Comparison of ENCODE assay signal across 23 cellular contexts in the genomic region with DNA sequence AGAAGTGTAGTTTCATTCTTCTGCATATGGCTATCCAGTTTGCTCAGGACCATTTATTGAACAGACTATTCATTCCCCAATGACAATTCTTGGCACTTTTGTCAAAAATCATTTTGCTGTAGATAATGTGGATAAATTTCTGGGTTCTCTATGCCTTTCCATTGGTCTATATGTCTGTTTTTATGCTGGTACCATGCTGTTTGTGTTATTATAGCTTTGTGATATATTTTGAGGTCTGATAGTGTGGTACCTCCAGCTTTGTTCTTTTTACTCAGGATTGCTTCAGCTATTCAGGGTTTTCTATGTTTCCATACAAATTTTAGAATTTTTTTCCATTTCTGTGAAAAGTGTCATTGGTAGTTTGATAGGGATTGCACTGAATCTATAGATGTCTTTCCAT.
A peak's percentile ranks its signal among the peaks of the same experiment; 100 is the strongest.
DNase-seq lines count a peak whose midpoint lies in the region; ATAC-seq, FAIRE-seq and TF ChIP-seq lines count a peak whose summit lies in the region.
"Had no signal": no experiment of that assay in that cellular context is flagged by ENCODE, and none has a peak within 500 bp of the region (broad histone marks: within the 10 kb centered on the region; RNA-seq: fewer than 3 reads in every experiment).

No MANE protein-coding gene starts in this region.

- no peak overlapping the region for H3K23ac ChIP-seq in H9 (ENCODE audit: insufficient read length, low read depth, low read length)

- H3K27ac Mint-ChIP-seq in astrocyte (ENCODE audit: unreplicated experiment) (peak overlapping the region; percentile 7), H9 (no peak overlapping the region)
- no peak overlapping the region for H3K27ac Mint-ChIP-seq in activated CD8-positive, alpha-beta memory T cell treated with anti-CD3 and anti-CD28 coated beads, Interleukin-2, amount 10 ng/mL, durations not matched to agents 7 days and 5 days
- H3K27ac Mint-ChIP-seq: CD14-positive monocyte; CD4-positive, alpha-beta memory T cell; CD4-positive, CD25-positive, alpha-beta regulatory T cell had no signal

- no peak for TF ChIP-seq POLR2A in H54 (IDR thresholded peaks at IDR 0.05; ENCODE audit: low read depth, low read length)

- no peak overlapping the region for H3K4me3 ChIP-seq in astrocyte (ENCODE audit: insufficient read depth, low read depth, low read length)
- H3K4me3 ChIP-seq: BLaER1, GM12878 had no signal

- H3K9ac ChIP-seq in astrocyte (ENCODE audit: low read length) (no peak overlapping the region), H9 (ENCODE audit: extremely low read depth, insufficient read length, low read length) (no peak overlapping the region)
- H3K9ac ChIP-seq: BLaER1 had no signal

- H3K23me2 ChIP-seq in H9 (ENCODE audit: insufficient read length, low read depth, low read length, poor library complexity, severe bottlenecking), result no peaks in the 10 kb centered on the region

- no peaks in the 10 kb centered on the region for H3K27me3 ChIP-seq in astrocyte (ENCODE audit: insufficient read depth, low read length)
- no peaks in the 10 kb centered on the region for H3K27me3 ChIP-seq in H9 (ENCODE audit: insufficient read depth, low read length)
- H3K27me3 ChIP-seq: BE2C, BLaER1 had no signal

- no peak overlapping the region for H2BK120ac ChIP-seq in H9 (ENCODE audit: low read depth, low read length, poor library complexity, severe bottlenecking)

- peaks cover 22% of the 10 kb centered on the region for H3K9me3 Mint-ChIP-seq in astrocyte (ENCODE audit: unreplicated experiment)
- H3K9me3 Mint-ChIP-seq in H9, result peaks cover 31 to 33% of the 10 kb centered on the region in 2 experiments
- peaks cover 37% of the 10 kb centered on the region for H3K9me3 Mint-ChIP-seq in activated CD8-positive, alpha-beta memory T cell treated with anti-CD3 and anti-CD28 coated beads, Interleukin-2, amount 10 ng/mL, durations not matched to agents 7 days and 5 days (ENCODE audit: low read depth)

- H3K4me3 Mint-ChIP-seq in astrocyte (ENCODE audit: unreplicated experiment), result no peak overlapping the region
- H3K4me3 Mint-ChIP-seq in H9, result no peak overlapping the region
- no peak overlapping the region for H3K4me3 Mint-ChIP-seq in activated CD8-positive, alpha-beta memory T cell treated with anti-CD3 and anti-CD28 coated beads, Interleukin-2, amount 10 ng/mL, durations not matched to agents 7 days and 5 days
- H3K4me3 Mint-ChIP-seq: CD14-positive monocyte; CD4-positive, alpha-beta memory T cell; CD4-positive, CD25-positive, alpha-beta regulatory T cell; CD8-positive, alpha-beta memory T cell had no signal

- no peak overlapping the region for H3K4me2 ChIP-seq in astrocyte (ENCODE audit: low read length)
- H3K4me2 ChIP-seq in H9 (ENCODE audit: insufficient read depth, insufficient read length, low read length), result no peak overlapping the region
- H3K4me2 ChIP-seq: BLaER1 had no signal

- H4K5ac ChIP-seq in H9 (ENCODE audit: insufficient read length, low read depth, low read length), result no peak overlapping the region

- no peaks in the 10 kb centered on the region for H3K36me3 ChIP-seq in astrocyte (ENCODE audit: insufficient read depth, low read length)
- H3K36me3 ChIP-seq: BE2C had no signal

- H4K91ac ChIP-seq in H9 (ENCODE audit: insufficient read length, low read depth, low read length), result no peak overlapping the region

- no peaks in the 10 kb centered on the region for H3K79me1 ChIP-seq in H9 (ENCODE audit: insufficient read depth, low read depth, low read length, poor library complexity, severe bottlenecking)

- H2AFZ ChIP-seq in astrocyte (ENCODE audit: low read depth, low read length) (no peak overlapping the region), H9 (ENCODE audit: low read length) (no peak overlapping the region)

- H3K9me3 ChIP-seq in astrocyte (ENCODE audit: insufficient read depth, low read depth, low read length), result no peaks in the 10 kb centered on the region
- no peaks in the 10 kb centered on the region for H3K9me3 ChIP-seq in H9 (ENCODE audit: control insufficient read depth, low read depth, low read length)
- H3K9me3 ChIP-seq: BE2C had no signal

- TF ChIP-seq CTCF in astrocyte (IDR thresholded peaks at IDR 0.05; ENCODE audit: insufficient read depth, low read depth, low read length) (no peak), H9 (conservative IDR thresholded peaks at IDR 0.05) (no peak)

- no peak overlapping the region for H3K27ac ChIP-seq in astrocyte (ENCODE audit: low read depth, low read length)
- no peak overlapping the region for H3K27ac ChIP-seq in H9 (ENCODE audit: insufficient read length, low read depth, low read length)
- H3K27ac ChIP-seq: BLaER1 had no signal

- peak; percentile 6 for FAIRE-seq in H54 (lab: Jason Lieb, UNC)
- FAIRE-seq in astrocyte (lab: Jason Lieb, UNC), result no peak
- FAIRE-seq: GM12878 had no signal

- no peaks in the 10 kb centered on the region for H3K27me3 Mint-ChIP-seq in astrocyte (ENCODE audit: low read depth, unreplicated experiment)
- H3K27me3 Mint-ChIP-seq in H9 (ENCODE audit: low read depth), result no peaks in the 10 kb centered on the region
- no peaks in the 10 kb centered on the region for H3K27me3 Mint-ChIP-seq in activated CD8-positive, alpha-beta memory T cell treated with anti-CD3 and anti-CD28 coated beads, Interleukin-2, amount 10 ng/mL, durations not matched to agents 7 days and 5 days
- H3K27me3 Mint-ChIP-seq: CD4-positive, alpha-beta memory T cell; CD4-positive, CD25-positive, alpha-beta regulatory T cell had no signal

- ATAC-seq in activated CD8-positive, alpha-beta memory T cell treated with anti-CD3 and anti-CD28 coated beads, Interleukin-2, amount 10 ng/mL, durations not matched to agents 7 days and 5 days, result no peak
- ATAC-seq: GM12878 had no signal

- no peak overlapping the region for H3T11ph ChIP-seq in H9 (ENCODE audit: low read length)

- no peak overlapping the region for H4K8ac ChIP-seq in H9 (replicated peaks; ENCODE audit: insufficient read length, low read depth, low read length)

- H3K79me2 ChIP-seq in astrocyte (ENCODE audit: insufficient read depth, low read length) (peaks cover 8% of the 10 kb centered on the region), H9 (ENCODE audit: insufficient read depth, low read length) (no peaks in the 10 kb centered on the region)

- DNase-seq in H54 (ENCODE audit: insufficient read length, low spot score), result no peak
- no peak for DNase-seq in astrocyte (ENCODE audit: low read depth)
- DNase-seq in H9, result no peak
- no peak for DNase-seq in HK-2 (ENCODE audit: unreplicated experiment)
- DNase-seq in activated CD8-positive, alpha-beta memory T cell treated with anti-CD3 and anti-CD28 coated beads, Interleukin-2, amount 10 ng/mL, durations not matched to agents 7 days and 5 days, result no peak
- DNase-seq: 8988T; ACHN; BE2C; C1 segment of cervical spinal cord; CD4-positive, alpha-beta memory T cell; CD4-positive, CD25-positive, alpha-beta regulatory T cell; CD8-positive, alpha-beta memory T cell; COR-L47; DMS 273 treated with DMSO at 0.1 percent for 48 hours; DMS153; DMS53; DMS79; DND-41; EL; GDM1 had no signal

- H2BK12ac ChIP-seq in H9 (ENCODE audit: insufficient read length, low read depth, low read length), result no peak overlapping the region

- no peak overlapping the region for H3K4ac ChIP-seq in H9 (ENCODE audit: low read depth, low read length)

- H3K4me1 Mint-ChIP-seq in astrocyte (ENCODE audit: low read depth, unreplicated experiment) (peaks cover 4% of the 10 kb centered on the region), H9 (no peaks in the 10 kb centered on the region)
- H3K4me1 Mint-ChIP-seq in activated CD8-positive, alpha-beta memory T cell treated with anti-CD3 and anti-CD28 coated beads, Interleukin-2, amount 10 ng/mL, durations not matched to agents 7 days and 5 days, result no peaks in the 10 kb centered on the region
- H3K4me1 Mint-ChIP-seq: CD14-positive monocyte; CD4-positive, alpha-beta memory T cell had no signal

- H2BK20ac ChIP-seq in H9 (ENCODE audit: low read depth, low read length, poor library complexity, severe bottlenecking), result no peak overlapping the region

- H2BK5ac ChIP-seq in H9 (ENCODE audit: insufficient read length, low read length), result no peak overlapping the region

- H3K36me3 Mint-ChIP-seq in astrocyte (ENCODE audit: low read depth, unreplicated experiment), result peaks cover 22% of the 10 kb centered on the region
- H3K36me3 Mint-ChIP-seq in H9 (ENCODE audit: insufficient read depth in 1 of 3, low read depth in 3 of 3), result peaks cover 13 to 37% (median 20%) of the 10 kb centered on the region in 3 experiments
- H3K36me3 Mint-ChIP-seq in activated CD8-positive, alpha-beta memory T cell treated with anti-CD3 and anti-CD28 coated beads, Interleukin-2, amount 10 ng/mL, durations not matched to agents 7 days and 5 days, result peaks cover 72% of the 10 kb centered on the region

- H2BK15ac ChIP-seq in H9 (ENCODE audit: low read depth, low read length), result no peak overlapping the region

- H2AK5ac ChIP-seq in H9 (ENCODE audit: insufficient read length, low read length), result no peak overlapping the region

- H3K14ac ChIP-seq in H9 (ENCODE audit: insufficient read depth, low read length), result no peak overlapping the region

- H4K20me1 ChIP-seq in astrocyte (ENCODE audit: insufficient read depth, low read length) (peaks cover 2% of the 10 kb centered on the region), H9 (ENCODE audit: control insufficient read depth, insufficient read depth, insufficient read length) (no peaks in the 10 kb centered on the region)
- H4K20me1 ChIP-seq: BLaER1 had no signal

- H3K4me1 ChIP-seq in astrocyte (ENCODE audit: insufficient read depth, low read length) (no peaks in the 10 kb centered on the region), H9 (ENCODE audit: insufficient read depth, low read length) (no peaks in the 10 kb centered on the region)
- H3K4me1 ChIP-seq: BE2C, BLaER1 had no signal

- H3K18ac ChIP-seq in H9 (ENCODE audit: insufficient read length, low read depth, low read length), result no peak overlapping the region

- H3K56ac ChIP-seq in H9 (ENCODE audit: insufficient read length, low read depth, low read length), result no peak overlapping the region

- CTCF ChIA-PET in activated CD8-positive, alpha-beta memory T cell treated with anti-CD3 and anti-CD28 coated beads, Interleukin-2, amount 10 ng/mL, durations not matched to agents 7 days and 5 days (lab: Charles Lee), result no interaction called here
